19 cellular contexts compared by ENCODE assay signal in the genomic region with DNA sequence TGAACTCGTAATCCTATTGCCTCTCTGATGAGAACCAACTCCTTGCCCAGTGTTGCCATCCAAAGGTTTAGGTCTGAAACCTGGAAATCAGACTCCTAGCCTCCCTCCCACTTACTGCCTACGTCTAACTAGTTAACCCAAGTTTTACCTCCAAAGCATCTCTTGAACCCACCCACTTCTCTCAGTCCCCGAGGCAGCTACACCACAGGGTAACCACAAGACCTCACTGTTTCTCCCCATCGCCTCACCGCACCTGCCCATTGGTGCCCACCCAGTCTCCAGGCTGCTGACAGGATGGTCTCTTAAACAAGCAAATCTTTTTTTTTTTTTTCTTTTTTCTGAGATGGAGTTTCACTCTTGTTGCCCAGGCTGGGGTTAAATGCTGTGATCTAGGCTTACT. TPM values are rescaled to one million over a fixed set of nuclear protein-coding genes. Genes with fewer than 3 reads are reported as not detected.
DNase-seq lines count a peak whose midpoint lies in the region; ATAC-seq and TF ChIP-seq lines count a peak whose summit lies in the region.
"Had no signal": no experiment of that assay in that cellular context is flagged by ENCODE, and none has a peak within 500 bp of the region (broad histone marks: within the 10 kb centered on the region; RNA-seq: fewer than 3 reads in every experiment).

No MANE protein-coding gene starts in this region.

- H3K9me3 ChIP-seq in psoas muscle (no peaks in the 10 kb centered on the region), ascending aorta (no peaks in the 10 kb centered on the region)
- H3K9me3 ChIP-seq: SJSA1, transverse colon had no signal

- no peak overlapping the region for H3K27ac Mint-ChIP-seq in effector memory CD8-positive, alpha-beta T cell
- H3K27ac Mint-ChIP-seq: activated T-helper 2 cell treated with anti-CD3 and anti-CD28 coated beads, Interferon-gamma antibody, Interleukin-2, Interleukin-4, amounts not matched to agents 10 μg/mL and 5 μg/mL and 100 μg/mL, durations not matched to agents 14 hours and 24 hours and 36 hours; memory B cell had no signal

- H3K4me3 Mint-ChIP-seq in effector memory CD8-positive, alpha-beta T cell = no peak overlapping the region
- H3K4me3 Mint-ChIP-seq: memory B cell, neural crest cell had no signal

- peak; percentile 55 for ATAC-seq in GM19025 (IDR thresholded peaks at IDR 0.05; ENCODE audit: low read depth, unreplicated experiment)
- ATAC-seq in GM21619 (IDR thresholded peaks at IDR 0.05; ENCODE audit: unreplicated experiment) = peak; percentile 60
- ATAC-seq in HG03571 (IDR thresholded peaks at IDR 0.05; ENCODE audit: unreplicated experiment) = peak; percentile 76
- no peak for ATAC-seq in psoas muscle
- ATAC-seq in effector memory CD8-positive, alpha-beta T cell (replicated peaks) = no peak

- peaks cover 34 to 45% of the 10 kb centered on the region in 2 donors for H3K27me3 Mint-ChIP-seq in effector memory CD8-positive, alpha-beta T cell

- DNase-seq in psoas muscle (no peak), germinal center (ENCODE audit: low spot score) (no peak), H7 (no peak), ascending aorta (ENCODE audit: low spot score in 2 of 2) (no peak)
- no peak for DNase-seq in effector memory CD8-positive, alpha-beta T cell
- DNase-seq: Calu3; effector memory CD4-positive, alpha-beta T cell; GOT3; hippocampal formation; NCI-H2029 treated with DMSO at 0.1 percent for 48 hours; stimulated activated naive CD4-positive, alpha-beta T cell; transverse colon had no signal

- peak overlapping the region; percentile 16 for H3K27ac ChIP-seq in psoas muscle
- H3K27ac ChIP-seq in ascending aorta = no peak overlapping the region
- H3K27ac ChIP-seq: SJSA1, transverse colon had no signal

- WGBS in psoas muscle, 3 donors = 83 to 91% (median 87%) methylated on average over 5 of the region's 5 CpGs

- H3K4me1 ChIP-seq in psoas muscle (no peaks in the 10 kb centered on the region), ascending aorta (peaks cover 0 to 6% of the 10 kb centered on the region in 2 donors)
- H3K4me1 ChIP-seq: transverse colon had no signal

- H3K4me1 Mint-ChIP-seq in effector memory CD8-positive, alpha-beta T cell (ENCODE audit: low read depth in 2 of 2) = peaks cover 4 to 11% of the 10 kb centered on the region in 2 donors
- H3K4me1 Mint-ChIP-seq: memory B cell, neural crest cell had no signal

- H3K36me3 ChIP-seq in psoas muscle (ENCODE audit: insufficient read depth in 1 of 2, low read depth in 1 of 2) (no peaks in the 10 kb centered on the region), H7 (replicated peaks; ENCODE audit: control insufficient read depth, insufficient read depth, low read length) (no peaks in the 10 kb centered on the region), ascending aorta (no peaks in the 10 kb centered on the region)
- H3K36me3 ChIP-seq: transverse colon had no signal

- TF ChIP-seq CTCF in psoas muscle (IDR thresholded peaks at IDR 0.05) (no peak), ascending aorta (IDR thresholded peaks at IDR 0.05) (no peak)

- H3K9me3 Mint-ChIP-seq in effector memory CD8-positive, alpha-beta T cell = no peaks in the 10 kb centered on the region
- H3K9me3 Mint-ChIP-seq: activated T-helper 2 cell treated with anti-CD3 and anti-CD28 coated beads, Interferon-gamma antibody, Interleukin-2, Interleukin-4, amounts not matched to agents 10 μg/mL and 5 μg/mL and 100 μg/mL, durations not matched to agents 14 hours and 24 hours and 36 hours; memory B cell; neural crest cell had no signal

- intact Hi-C loops in psoas muscle (cut with DNase I) = no loop called here
- intact Hi-C loops in ascending aorta (cut with DNase I) = no loop called here

- no peaks in the 10 kb centered on the region for H3K27me3 ChIP-seq in psoas muscle (ENCODE audit: insufficient read depth in 3 of 3, low read length in 2 of 3)
- H3K27me3 ChIP-seq in H7 (ENCODE audit: control insufficient read depth, insufficient read depth, low read length) = no peaks in the 10 kb centered on the region
- no peaks in the 10 kb centered on the region for H3K27me3 ChIP-seq in ascending aorta
- H3K27me3 ChIP-seq: SJSA1, transverse colon had no signal

- H3K36me3 Mint-ChIP-seq in effector memory CD8-positive, alpha-beta T cell (ENCODE audit: insufficient read depth) = no peaks in the 10 kb centered on the region
- H3K36me3 Mint-ChIP-seq: memory B cell had no signal

- no peak overlapping the region for H3K4me3 ChIP-seq in psoas muscle
- H3K4me3 ChIP-seq in H7 (ENCODE audit: insufficient read depth, low read depth, low read length) = no peak overlapping the region
- no peak overlapping the region for H3K4me3 ChIP-seq in ascending aorta
- H3K4me3 ChIP-seq: SJSA1, transverse colon had no signal

RNA-seq across cellular contexts. Expression of gene DENND2A, which starts 47.0 kb away (rescaled TPM):
- 1 to 10 TPM; 3.8 to 8.7 (median 6.0) TPM for total RNA-seq in psoas muscle
- polyA plus RNA-seq in psoas muscle = 1 to 10 TPM; 2.7 to 3.2 (median 2.7) TPM
- total RNA-seq in H7 (2014; rRNA removed; shearing (Covaris generic)) = 10.1 and 11.9 TPM in 2 replicates
- total RNA-seq in ascending aorta = 7.5 TPM
- total RNA-seq: activated T-helper 2 cell treated with anti-CD3 and anti-CD28 coated beads, Interferon-gamma antibody, Interleukin-2, Interleukin-4, amounts not matched to agents 10 μg/mL and 5 μg/mL and 100 μg/mL, durations not matched to agents 14 hours and 24 hours and 36 hours; Calu3 had no signal

Comparison
In these comparisons a context has a peak if more than half of its experiments do, and no peak if none do; other contexts are left out.
1. ATAC-seq: peak in GM19025 (single experiment), GM21619 (single experiment) and HG03571 (single experiment); none in psoas muscle (0 of 4) and effector memory CD8-positive, alpha-beta T cell (single experiment).